32 cellular contexts compared by ENCODE assay signal in genomic region chr16:8489580-8489979, GRCh38.
"Had no signal": no experiment of that assay in that cellular context is flagged by ENCODE, and none has a peak within 500 bp of the region (broad histone marks: within the 10 kb centered on the region; RNA-seq: fewer than 3 reads in every experiment).

No MANE protein-coding gene starts in this region.

- H3K27me3 Mint-ChIP-seq: activated CD8-positive, alpha-beta T cell treated with anti-CD3 and anti-CD28 coated beads for 36 hours; activated naive CD4-positive, alpha-beta T cell treated with anti-CD3 and anti-CD28 coated beads, Interleukin-2, amount 10 ng/mL, durations not matched to agents 7 days and 5 days; activated naive CD8-positive, alpha-beta T cell treated with anti-CD3 and anti-CD28 coated beads, Interleukin-2, amount 10 ng/mL, durations not matched to agents 7 days and 5 days; T-helper 17 cell had no signal

- FAIRE-seq: endometrium, endothelial cell of umbilical vein had no signal

- H3K4me1 Mint-ChIP-seq: activated B cell treated with CpG ODN at 0.5 μM for 24 hours; activated naive CD4-positive, alpha-beta T cell treated with anti-CD3 and anti-CD28 coated beads, Interleukin-2, amount 10 ng/mL, durations not matched to agents 7 days and 5 days; activated naive CD8-positive, alpha-beta T cell treated with anti-CD3 and anti-CD28 coated beads, Interleukin-2, amount 10 ng/mL, durations not matched to agents 7 days and 5 days; T-helper 17 cell had no signal

- H3K4me3 ChIP-seq: ascending aorta, breast epithelium, cardiac muscle cell, colonic mucosa, esophagus squamous epithelium, gastroesophageal sphincter, heart right ventricle had no signal

- DNase-seq: activated B cell treated with CpG ODN at 0.5 μM for 24 hours; activated CD4-positive, alpha-beta T cell treated with anti-CD3 and anti-CD28 coated beads for 48 hours; activated CD4-positive, alpha-beta T cell treated with anti-CD3 and anti-CD28 coated beads, Interleukin-2, amount 50 U/mL, for 1 hour; activated CD4-positive, alpha-beta T cell treated with anti-CD3 and anti-CD28 coated beads, Interleukin-2, amount 50 U/mL, for 48 hours; activated CD8-positive, alpha-beta memory T cell treated with anti-CD3 and anti-CD28 coated beads for 24 hours; activated CD8-positive, alpha-beta T cell treated with anti-CD3 and anti-CD28 coated beads for 36 hours; activated gamma-delta T cell; activated naive CD4-positive, alpha-beta T cell; activated naive CD4-positive, alpha-beta T cell treated with anti-CD3 and anti-CD28 coated beads, Interleukin-2, amount 10 ng/mL, durations not matched to agents 7 days and 5 days; activated naive CD8-positive, alpha-beta T cell treated with anti-CD3 and anti-CD28 coated beads, Interleukin-2, amount 10 ng/mL, durations not matched to agents 7 days and 5 days; activated T-cell treated with anti-CD3 and anti-CD28 coated beads, Interleukin-2, amount 50 U/mL, for 72 hours; central memory CD4-positive, alpha-beta T cell; cerebellar nuclear complex; colonic mucosa; effector CD8-positive, alpha-beta T cell; esophagus squamous epithelium; foreskin melanocyte; heart right ventricle; T-helper 17 cell; T1000; WERI-Rb-1 had no signal

- ATAC-seq: activated CD4-positive, CD25-positive, alpha-beta regulatory T cell treated with anti-CD3 and anti-CD28 coated beads, Interleukin-2, amount 50 U/mL, for 24 hours; activated CD8-positive, alpha-beta T cell treated with anti-CD3 and anti-CD28 coated beads for 36 hours; activated naive CD4-positive, alpha-beta T cell treated with anti-CD3 and anti-CD28 coated beads, Interleukin-2, amount 50 U/mL, for 72 hours; activated T-cell treated with anti-CD3 and anti-CD28 coated beads, Interleukin-2, amount 50 U/mL, for 72 hours; gastroesophageal sphincter; heart right ventricle; T-helper 17 cell had no signal

- H3K27ac ChIP-seq: ascending aorta, breast epithelium, cardiac muscle cell, colonic mucosa, epithelial cell of prostate, esophagus squamous epithelium, gastroesophageal sphincter, heart right ventricle, WERI-Rb-1 had no signal

- H3K27me3 ChIP-seq: ascending aorta, colonic mucosa, esophagus squamous epithelium had no signal

- H3K36me3 Mint-ChIP-seq: activated naive CD4-positive, alpha-beta T cell treated with anti-CD3 and anti-CD28 coated beads, Interleukin-2, amount 10 ng/mL, durations not matched to agents 7 days and 5 days; activated naive CD4-positive, alpha-beta T cell treated with anti-CD3 and anti-CD28 coated beads, Interleukin-2, amount 50 U/mL, for 72 hours; activated naive CD8-positive, alpha-beta T cell treated with anti-CD3 and anti-CD28 coated beads, Interleukin-2, amount 10 ng/mL, durations not matched to agents 7 days and 5 days; brain had no signal

- H3K9me3 ChIP-seq: ascending aorta, breast epithelium, colonic mucosa, esophagus squamous epithelium, gastroesophageal sphincter, heart right ventricle had no signal

- H3K4me3 Mint-ChIP-seq: activated B cell treated with CpG ODN at 0.5 μM for 24 hours; activated CD8-positive, alpha-beta T cell treated with anti-CD3 and anti-CD28 coated beads for 36 hours; activated naive CD4-positive, alpha-beta T cell treated with anti-CD3 and anti-CD28 coated beads, Interleukin-2, amount 10 ng/mL, durations not matched to agents 7 days and 5 days; activated naive CD8-positive, alpha-beta T cell treated with anti-CD3 and anti-CD28 coated beads, Interleukin-2, amount 10 ng/mL, durations not matched to agents 7 days and 5 days; activated T-cell treated with anti-CD3 and anti-CD28 coated beads, Interleukin-2, amount 50 U/mL, for 72 hours; brain; T-helper 17 cell; T-helper 2 cell treated with Interferon-gamma antibody and Interleukin-4, amounts not matched to agents 5 μg/mL and 100 μg/mL, for 36 hours had no signal

- H3K4me1 ChIP-seq: ascending aorta, breast epithelium, colonic mucosa, esophagus squamous epithelium, gastroesophageal sphincter, heart right ventricle had no signal

- H3K9me3 Mint-ChIP-seq: activated B cell treated with CpG ODN at 0.5 μM for 24 hours; activated CD8-positive, alpha-beta T cell treated with anti-CD3 and anti-CD28 coated beads for 36 hours; activated naive CD8-positive, alpha-beta T cell treated with anti-CD3 and anti-CD28 coated beads, Interleukin-2, amount 10 ng/mL, durations not matched to agents 7 days and 5 days; T-helper 2 cell treated with Interferon-gamma antibody and Interleukin-4, amounts not matched to agents 5 μg/mL and 100 μg/mL, for 36 hours had no signal

- H3K36me3 ChIP-seq: ascending aorta, breast epithelium, cardiac muscle cell, colonic mucosa, esophagus squamous epithelium, gastroesophageal sphincter, heart right ventricle, WERI-Rb-1 had no signal
